ENCODE assay signal across 21 cellular contexts in the genomic region with DNA sequence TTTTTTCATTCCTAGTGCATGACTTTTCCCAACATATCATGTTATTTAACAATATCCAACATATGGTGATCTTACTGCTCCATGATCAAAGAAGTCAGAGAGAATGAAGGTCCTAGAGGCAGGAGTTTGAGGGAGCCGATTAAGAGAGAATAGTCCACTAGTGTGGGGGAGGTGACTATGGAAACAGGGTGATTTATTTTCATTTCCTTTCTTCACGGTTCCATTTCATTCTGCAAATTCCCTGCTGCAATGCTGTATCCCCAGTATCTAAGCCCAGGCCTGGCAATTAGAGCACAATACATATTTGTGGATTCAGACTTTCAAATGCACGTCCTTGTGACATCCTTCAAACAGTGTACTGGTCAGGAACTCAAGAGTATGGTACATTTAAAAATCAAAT.
"Had no signal": no experiment of that assay in that cellular context is flagged by ENCODE, and none has a peak within 500 bp of the region (broad histone marks: within the 10 kb centered on the region; RNA-seq: fewer than 3 reads in every experiment).

No MANE protein-coding gene starts in this region.

- H3K4me1 ChIP-seq: colonic mucosa had no signal

- H3K4me3 ChIP-seq: colonic mucosa, left lung, lung, neural progenitor cell, testis, upper lobe of left lung had no signal

- DNase-seq: activated CD8-positive, alpha-beta memory T cell treated with anti-CD3 and anti-CD28 coated beads, Interleukin-2, amount 50 U/mL, for 48 hours; activated naive CD4-positive, alpha-beta T cell treated with anti-CD3 and anti-CD28 coated beads for 36 hours; activated naive CD8-positive, alpha-beta T cell treated with anti-CD3 and anti-CD28 coated beads, Interleukin-2, amount 10 ng/mL, durations not matched to agents 7 days and 5 days; activated T-cell treated with anti-CD3 and anti-CD28 coated beads, Interleukin-2, amount 50 U/mL, for 4 hours; amniotic stem cell; colonic mucosa; erythroblast; left lung; posterior cingulate gyrus; small intestine; stimulated activated CD4-positive, alpha-beta T cell treated with anti-CD3 and anti-CD28 coated beads, Interleukin-2, amount 100 ng/mL, for 24 hours; stimulated activated naive CD4-positive, alpha-beta T cell; T-helper 9 cell; testis; upper lobe of left lung had no signal

- H3K4me3 Mint-ChIP-seq: activated naive CD8-positive, alpha-beta T cell treated with anti-CD3 and anti-CD28 coated beads, Interleukin-2, amount 10 ng/mL, durations not matched to agents 7 days and 5 days; mesothelial cell of epicardium had no signal

- H3K9me3 ChIP-seq: colonic mucosa, left lung, testis, upper lobe of left lung had no signal

- H3K9me3 Mint-ChIP-seq: activated naive CD4-positive, alpha-beta T cell treated with anti-CD3 and anti-CD28 coated beads for 36 hours; activated naive CD8-positive, alpha-beta T cell treated with anti-CD3 and anti-CD28 coated beads, Interleukin-2, amount 10 ng/mL, durations not matched to agents 7 days and 5 days; activated T-cell treated with anti-CD3 and anti-CD28 coated beads, Interleukin-2, amount 50 U/mL, for 4 hours; mesothelial cell of epicardium had no signal

- H3K27ac Mint-ChIP-seq: activated naive CD4-positive, alpha-beta T cell treated with anti-CD3 and anti-CD28 coated beads for 36 hours; activated naive CD8-positive, alpha-beta T cell treated with anti-CD3 and anti-CD28 coated beads, Interleukin-2, amount 10 ng/mL, durations not matched to agents 7 days and 5 days; mesothelial cell of epicardium; neural progenitor cell had no signal

- H3K36me3 Mint-ChIP-seq: activated naive CD8-positive, alpha-beta T cell treated with anti-CD3 and anti-CD28 coated beads, Interleukin-2, amount 10 ng/mL, durations not matched to agents 7 days and 5 days; mesothelial cell of epicardium; neural progenitor cell had no signal

- H3K27me3 ChIP-seq: colonic mucosa, foreskin keratinocyte, left lung, testis, upper lobe of left lung had no signal

- H3K36me3 ChIP-seq: colonic mucosa, left lung, neural progenitor cell, upper lobe of left lung had no signal

- ATAC-seq: activated T-cell treated with anti-CD3 and anti-CD28 coated beads, Interleukin-2, amount 50 U/mL, for 4 hours; foreskin keratinocyte; left lung; sciatic nerve; SK-N-SH treated with all-trans-retinoic acid at 6 μM for 48 hours had no signal
